In the genomic region with DNA sequence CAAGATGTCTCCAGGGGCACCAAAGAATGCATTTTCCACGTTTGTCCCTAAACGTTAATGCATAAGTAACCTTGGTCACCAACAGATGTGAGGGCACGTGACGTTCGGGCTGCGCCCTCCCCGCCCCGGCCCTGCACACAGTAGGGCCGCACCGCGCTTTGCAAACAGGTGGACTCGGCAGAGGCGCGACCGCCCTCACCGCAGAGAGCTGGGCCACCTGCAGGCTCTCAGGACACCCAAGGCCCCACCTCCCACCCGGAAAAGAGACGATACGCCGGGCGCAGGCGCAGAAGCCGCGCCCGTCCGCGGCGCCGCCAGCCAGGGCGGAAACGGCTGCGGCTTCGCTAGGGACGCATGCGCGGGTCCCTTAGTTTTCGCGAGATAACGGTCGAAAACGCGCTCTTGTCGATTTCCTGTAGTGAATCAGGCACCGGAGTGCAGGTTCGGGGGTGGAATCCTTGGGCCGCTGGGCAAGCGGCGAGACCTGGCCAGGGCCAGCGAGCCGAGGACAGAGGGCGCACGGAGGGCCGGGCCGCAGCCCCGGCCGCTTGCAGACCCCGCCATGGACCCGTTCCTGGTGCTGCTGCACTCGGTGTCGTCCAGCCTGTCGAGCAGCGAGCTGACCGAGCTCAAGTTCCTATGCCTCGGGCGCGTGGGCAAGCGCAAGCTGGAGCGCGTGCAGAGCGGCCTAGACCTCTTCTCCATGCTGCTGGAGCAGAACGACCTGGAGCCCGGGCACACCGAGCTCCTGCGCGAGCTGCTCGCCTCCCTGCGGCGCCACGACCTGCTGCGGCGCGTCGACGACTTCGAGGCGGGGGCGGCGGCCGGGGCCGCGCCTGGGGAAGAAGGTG, we compare ENCODE assay signal across 1 cellular context.
A peak's percentile ranks its signal among the peaks of the same experiment; 100 is the strongest.
TF ChIP-seq lines count a peak whose summit lies in the region.

A gene with protein sequence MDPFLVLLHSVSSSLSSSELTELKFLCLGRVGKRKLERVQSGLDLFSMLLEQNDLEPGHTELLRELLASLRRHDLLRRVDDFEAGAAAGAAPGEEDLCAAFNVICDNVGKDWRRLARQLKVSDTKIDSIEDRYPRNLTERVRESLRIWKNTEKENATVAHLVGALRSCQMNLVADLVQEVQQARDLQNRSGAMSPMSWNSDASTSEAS (plus strand): TSS at position 399 of the 851 bp plus-strand sequence. CDS start 164 bp downstream, at position 563.

TF ChIP-seq in HepG2, 621 proteins besides CTCF, POLR2A, EP300 and RAD21 (continued from another document and continues in another):
- TF ChIP-seq, protein P1, sequence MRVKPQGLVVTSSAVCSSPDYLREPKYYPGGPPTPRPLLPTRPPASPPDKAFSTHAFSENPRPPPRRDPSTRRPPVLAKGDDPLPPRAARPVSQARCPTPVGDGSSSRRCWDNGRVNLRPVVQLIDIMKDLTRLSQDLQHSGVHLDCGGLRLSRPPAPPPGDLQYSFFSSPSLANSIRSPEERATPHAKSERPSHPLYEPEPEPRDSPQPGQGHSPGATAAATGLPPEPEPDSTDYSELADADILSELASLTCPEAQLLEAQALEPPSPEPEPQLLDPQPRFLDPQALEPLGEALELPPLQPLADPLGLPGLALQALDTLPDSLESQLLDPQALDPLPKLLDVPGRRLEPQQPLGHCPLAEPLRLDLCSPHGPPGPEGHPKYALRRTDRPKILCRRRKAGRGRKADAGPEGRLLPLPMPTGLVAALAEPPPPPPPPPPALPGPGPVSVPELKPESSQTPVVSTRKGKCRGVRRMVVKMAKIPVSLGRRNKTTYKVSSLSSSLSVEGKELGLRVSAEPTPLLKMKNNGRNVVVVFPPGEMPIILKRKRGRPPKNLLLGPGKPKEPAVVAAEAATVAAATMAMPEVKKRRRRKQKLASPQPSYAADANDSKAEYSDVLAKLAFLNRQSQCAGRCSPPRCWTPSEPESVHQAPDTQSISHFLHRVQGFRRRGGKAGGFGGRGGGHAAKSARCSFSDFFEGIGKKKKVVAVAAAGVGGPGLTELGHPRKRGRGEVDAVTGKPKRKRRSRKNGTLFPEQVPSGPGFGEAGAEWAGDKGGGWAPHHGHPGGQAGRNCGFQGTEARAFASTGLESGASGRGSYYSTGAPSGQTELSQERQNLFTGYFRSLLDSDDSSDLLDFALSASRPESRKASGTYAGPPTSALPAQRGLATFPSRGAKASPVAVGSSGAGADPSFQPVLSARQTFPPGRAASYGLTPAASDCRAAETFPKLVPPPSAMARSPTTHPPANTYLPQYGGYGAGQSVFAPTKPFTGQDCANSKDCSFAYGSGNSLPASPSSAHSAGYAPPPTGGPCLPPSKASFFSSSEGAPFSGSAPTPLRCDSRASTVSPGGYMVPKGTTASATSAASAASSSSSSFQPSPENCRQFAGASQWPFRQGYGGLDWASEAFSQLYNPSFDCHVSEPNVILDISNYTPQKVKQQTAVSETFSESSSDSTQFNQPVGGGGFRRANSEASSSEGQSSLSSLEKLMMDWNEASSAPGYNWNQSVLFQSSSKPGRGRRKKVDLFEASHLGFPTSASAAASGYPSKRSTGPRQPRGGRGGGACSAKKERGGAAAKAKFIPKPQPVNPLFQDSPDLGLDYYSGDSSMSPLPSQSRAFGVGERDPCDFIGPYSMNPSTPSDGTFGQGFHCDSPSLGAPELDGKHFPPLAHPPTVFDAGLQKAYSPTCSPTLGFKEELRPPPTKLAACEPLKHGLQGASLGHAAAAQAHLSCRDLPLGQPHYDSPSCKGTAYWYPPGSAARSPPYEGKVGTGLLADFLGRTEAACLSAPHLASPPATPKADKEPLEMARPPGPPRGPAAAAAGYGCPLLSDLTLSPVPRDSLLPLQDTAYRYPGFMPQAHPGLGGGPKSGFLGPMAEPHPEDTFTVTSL (CRISPR knock-in tag; IDR thresholded peaks at IDR 0.05; ENCODE audit: borderline replicate concordance) = no peak
- TF ChIP-seq SSRP1 (CRISPR knock-in tag; IDR thresholded peaks at IDR 0.05) = no peak
- TF ChIP-seq EED (CRISPR knock-in tag; IDR thresholded peaks at IDR 0.05) = no peak
- no peak for TF ChIP-seq GTF2F1 (IDR thresholded peaks at IDR 0.05; ENCODE audit: low read length)
- no peak for TF ChIP-seq SYNCRIP (IDR thresholded peaks at IDR 0.05; ENCODE audit: insufficient read depth, low read depth, low read length)
- TF ChIP-seq ZFP37 (CRISPR knock-in tag; IDR thresholded peaks at IDR 0.05; ENCODE audit: borderline replicate concordance) = no peak; the same call in 1 of the 2 replicates
- TF ChIP-seq, protein P2, sequence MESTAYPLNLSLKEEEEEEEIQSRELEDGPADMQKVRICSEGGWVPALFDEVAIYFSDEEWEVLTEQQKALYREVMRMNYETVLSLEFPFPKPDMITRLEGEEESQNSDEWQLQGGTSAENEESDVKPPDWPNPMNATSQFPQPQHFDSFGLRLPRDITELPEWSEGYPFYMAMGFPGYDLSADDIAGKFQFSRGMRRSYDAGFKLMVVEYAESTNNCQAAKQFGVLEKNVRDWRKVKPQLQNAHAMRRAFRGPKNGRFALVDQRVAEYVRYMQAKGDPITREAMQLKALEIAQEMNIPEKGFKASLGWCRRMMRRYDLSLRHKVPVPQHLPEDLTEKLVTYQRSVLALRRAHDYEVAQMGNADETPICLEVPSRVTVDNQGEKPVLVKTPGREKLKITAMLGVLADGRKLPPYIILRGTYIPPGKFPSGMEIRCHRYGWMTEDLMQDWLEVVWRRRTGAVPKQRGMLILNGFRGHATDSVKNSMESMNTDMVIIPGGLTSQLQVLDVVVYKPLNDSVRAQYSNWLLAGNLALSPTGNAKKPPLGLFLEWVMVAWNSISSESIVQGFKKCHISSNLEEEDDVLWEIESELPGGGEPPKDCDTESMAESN (CRISPR knock-in tag; conservative IDR thresholded peaks at IDR 0.05) = no peak; the same call in 1 of the 2 replicates
- no peak for TF ChIP-seq RBAK (CRISPR knock-in tag; IDR thresholded peaks at IDR 0.05)
- TF ChIP-seq, protein P3, sequence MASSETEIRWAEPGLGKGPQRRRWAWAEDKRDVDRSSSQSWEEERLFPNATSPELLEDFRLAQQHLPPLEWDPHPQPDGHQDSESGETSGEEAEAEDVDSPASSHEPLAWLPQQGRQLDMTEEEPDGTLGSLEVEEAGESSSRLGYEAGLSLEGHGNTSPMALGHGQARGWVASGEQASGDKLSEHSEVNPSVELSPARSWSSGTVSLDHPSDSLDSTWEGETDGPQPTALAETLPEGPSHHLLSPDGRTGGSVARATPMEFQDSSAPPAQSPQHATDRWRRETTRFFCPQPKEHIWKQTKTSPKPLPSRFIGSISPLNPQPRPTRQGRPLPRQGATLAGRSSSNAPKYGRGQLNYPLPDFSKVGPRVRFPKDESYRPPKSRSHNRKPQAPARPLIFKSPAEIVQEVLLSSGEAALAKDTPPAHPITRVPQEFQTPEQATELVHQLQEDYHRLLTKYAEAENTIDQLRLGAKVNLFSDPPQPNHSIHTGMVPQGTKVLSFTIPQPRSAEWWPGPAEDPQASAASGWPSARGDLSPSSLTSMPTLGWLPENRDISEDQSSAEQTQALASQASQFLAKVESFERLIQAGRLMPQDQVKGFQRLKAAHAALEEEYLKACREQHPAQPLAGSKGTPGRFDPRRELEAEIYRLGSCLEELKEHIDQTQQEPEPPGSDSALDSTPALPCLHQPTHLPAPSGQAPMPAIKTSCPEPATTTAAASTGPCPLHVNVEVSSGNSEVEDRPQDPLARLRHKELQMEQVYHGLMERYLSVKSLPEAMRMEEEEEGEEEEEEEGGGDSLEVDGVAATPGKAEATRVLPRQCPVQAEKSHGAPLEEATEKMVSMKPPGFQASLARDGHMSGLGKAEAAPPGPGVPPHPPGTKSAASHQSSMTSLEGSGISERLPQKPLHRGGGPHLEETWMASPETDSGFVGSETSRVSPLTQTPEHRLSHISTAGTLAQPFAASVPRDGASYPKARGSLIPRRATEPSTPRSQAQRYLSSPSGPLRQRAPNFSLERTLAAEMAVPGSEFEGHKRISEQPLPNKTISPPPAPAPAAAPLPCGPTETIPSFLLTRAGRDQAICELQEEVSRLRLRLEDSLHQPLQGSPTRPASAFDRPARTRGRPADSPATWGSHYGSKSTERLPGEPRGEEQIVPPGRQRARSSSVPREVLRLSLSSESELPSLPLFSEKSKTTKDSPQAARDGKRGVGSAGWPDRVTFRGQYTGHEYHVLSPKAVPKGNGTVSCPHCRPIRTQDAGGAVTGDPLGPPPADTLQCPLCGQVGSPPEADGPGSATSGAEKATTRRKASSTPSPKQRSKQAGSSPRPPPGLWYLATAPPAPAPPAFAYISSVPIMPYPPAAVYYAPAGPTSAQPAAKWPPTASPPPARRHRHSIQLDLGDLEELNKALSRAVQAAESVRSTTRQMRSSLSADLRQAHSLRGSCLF (CRISPR knock-in tag; IDR thresholded peaks at IDR 0.05; ENCODE audit: borderline replicate concordance) = no peak
- TF ChIP-seq ZNF816 (CRISPR knock-in tag; IDR thresholded peaks at IDR 0.05; ENCODE audit: borderline replicate concordance) = 0 out of 2 replicates have a peak, but pooled peaks have one; percentile 58
- TF ChIP-seq, protein P4, sequence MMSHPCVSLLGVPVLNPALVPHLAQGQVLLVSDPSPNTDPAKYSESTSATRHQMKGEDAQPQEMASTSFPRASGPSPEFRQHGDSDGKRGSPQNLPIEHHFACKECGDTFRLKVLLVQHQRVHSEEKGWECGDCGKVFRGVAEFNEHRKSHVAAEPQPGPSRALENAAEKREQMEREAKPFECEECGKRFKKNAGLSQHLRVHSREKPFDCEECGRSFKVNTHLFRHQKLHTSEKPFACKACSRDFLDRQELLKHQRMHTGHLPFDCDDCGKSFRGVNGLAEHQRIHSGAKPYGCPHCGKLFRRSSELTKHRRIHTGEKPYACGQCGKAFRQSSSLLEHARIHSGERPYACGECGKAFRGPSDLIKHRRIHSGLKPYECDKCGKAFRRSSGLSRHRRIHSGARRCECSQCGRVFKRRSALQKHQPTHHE (CRISPR knock-in tag; IDR thresholded peaks at IDR 0.05; ENCODE audit: borderline replicate concordance) = 0 out of 2 replicates have a peak, but pooled peaks have one; percentile 58
- TF ChIP-seq, protein P5, sequence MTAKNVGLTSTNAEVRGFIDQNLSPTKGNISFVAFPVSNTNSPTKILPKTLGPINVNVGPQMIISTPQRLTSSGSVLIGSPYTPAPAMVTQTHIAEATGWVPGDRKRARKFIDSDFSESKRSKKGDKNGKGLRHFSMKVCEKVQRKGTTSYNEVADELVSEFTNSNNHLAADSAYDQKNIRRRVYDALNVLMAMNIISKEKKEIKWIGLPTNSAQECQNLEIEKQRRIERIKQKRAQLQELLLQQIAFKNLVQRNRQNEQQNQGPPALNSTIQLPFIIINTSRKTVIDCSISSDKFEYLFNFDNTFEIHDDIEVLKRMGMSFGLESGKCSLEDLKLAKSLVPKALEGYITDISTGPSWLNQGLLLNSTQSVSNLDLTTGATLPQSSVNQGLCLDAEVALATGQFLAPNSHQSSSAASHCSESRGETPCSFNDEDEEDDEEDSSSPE (CRISPR knock-in tag; IDR thresholded peaks at IDR 0.05) = peak; percentile 66; the same call in 1 of the 2 replicates
- TF ChIP-seq, protein P6, sequence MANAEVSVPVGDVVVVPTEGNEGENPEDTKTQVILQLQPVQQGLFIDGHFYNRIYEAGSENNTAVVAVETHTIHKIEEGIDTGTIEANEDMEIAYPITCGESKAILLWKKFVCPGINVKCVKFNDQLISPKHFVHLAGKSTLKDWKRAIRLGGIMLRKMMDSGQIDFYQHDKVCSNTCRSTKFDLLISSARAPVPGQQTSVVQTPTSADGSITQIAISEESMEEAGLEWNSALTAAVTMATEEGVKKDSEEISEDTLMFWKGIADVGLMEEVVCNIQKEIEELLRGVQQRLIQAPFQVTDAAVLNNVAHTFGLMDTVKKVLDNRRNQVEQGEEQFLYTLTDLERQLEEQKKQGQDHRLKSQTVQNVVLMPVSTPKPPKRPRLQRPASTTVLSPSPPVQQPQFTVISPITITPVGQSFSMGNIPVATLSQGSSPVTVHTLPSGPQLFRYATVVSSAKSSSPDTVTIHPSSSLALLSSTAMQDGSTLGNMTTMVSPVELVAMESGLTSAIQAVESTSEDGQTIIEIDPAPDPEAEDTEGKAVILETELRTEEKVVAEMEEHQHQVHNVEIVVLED (CRISPR knock-in tag; IDR thresholded peaks at IDR 0.05; ENCODE audit: borderline replicate concordance) = peak; percentile 85; the same call in 1 of the 2 replicates
- no peak for TF ChIP-seq JUND (CRISPR knock-in tag; IDR thresholded peaks at IDR 0.05)
- TF ChIP-seq ZNF484 (CRISPR knock-in tag; IDR thresholded peaks at IDR 0.05; ENCODE audit: borderline replicate concordance, low read depth) = no peak
- TF ChIP-seq MEIS2 (CRISPR knock-in tag; IDR thresholded peaks at IDR 0.05) = no peak; the same call in 1 of the 2 replicates
- TF ChIP-seq, protein P7, sequence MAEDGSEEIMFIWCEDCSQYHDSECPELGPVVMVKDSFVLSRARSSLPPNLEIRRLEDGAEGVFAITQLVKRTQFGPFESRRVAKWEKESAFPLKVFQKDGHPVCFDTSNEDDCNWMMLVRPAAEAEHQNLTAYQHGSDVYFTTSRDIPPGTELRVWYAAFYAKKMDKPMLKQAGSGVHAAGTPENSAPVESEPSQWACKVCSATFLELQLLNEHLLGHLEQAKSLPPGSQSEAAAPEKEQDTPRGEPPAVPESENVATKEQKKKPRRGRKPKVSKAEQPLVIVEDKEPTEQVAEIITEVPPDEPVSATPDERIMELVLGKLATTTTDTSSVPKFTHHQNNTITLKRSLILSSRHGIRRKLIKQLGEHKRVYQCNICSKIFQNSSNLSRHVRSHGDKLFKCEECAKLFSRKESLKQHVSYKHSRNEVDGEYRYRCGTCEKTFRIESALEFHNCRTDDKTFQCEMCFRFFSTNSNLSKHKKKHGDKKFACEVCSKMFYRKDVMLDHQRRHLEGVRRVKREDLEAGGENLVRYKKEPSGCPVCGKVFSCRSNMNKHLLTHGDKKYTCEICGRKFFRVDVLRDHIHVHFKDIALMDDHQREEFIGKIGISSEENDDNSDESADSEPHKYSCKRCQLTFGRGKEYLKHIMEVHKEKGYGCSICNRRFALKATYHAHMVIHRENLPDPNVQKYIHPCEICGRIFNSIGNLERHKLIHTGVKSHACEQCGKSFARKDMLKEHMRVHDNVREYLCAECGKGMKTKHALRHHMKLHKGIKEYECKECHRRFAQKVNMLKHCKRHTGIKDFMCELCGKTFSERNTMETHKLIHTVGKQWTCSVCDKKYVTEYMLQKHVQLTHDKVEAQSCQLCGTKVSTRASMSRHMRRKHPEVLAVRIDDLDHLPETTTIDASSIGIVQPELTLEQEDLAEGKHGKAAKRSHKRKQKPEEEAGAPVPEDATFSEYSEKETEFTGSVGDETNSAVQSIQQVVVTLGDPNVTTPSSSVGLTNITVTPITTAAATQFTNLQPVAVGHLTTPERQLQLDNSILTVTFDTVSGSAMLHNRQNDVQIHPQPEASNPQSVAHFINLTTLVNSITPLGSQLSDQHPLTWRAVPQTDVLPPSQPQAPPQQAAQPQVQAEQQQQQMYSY (CRISPR knock-in tag; IDR thresholded peaks at IDR 0.05) = 0 out of 2 replicates have a peak, but pooled peaks have one; percentile 15
- peak; percentile 82; the same call in 1 of the 2 replicates for TF ChIP-seq KLF12 (CRISPR knock-in tag; IDR thresholded peaks at IDR 0.05; ENCODE audit: borderline replicate concordance)
- no peak for TF ChIP-seq ZNF841 (CRISPR knock-in tag; IDR thresholded peaks at IDR 0.05; ENCODE audit: borderline replicate concordance)
- TF ChIP-seq, protein P8, sequence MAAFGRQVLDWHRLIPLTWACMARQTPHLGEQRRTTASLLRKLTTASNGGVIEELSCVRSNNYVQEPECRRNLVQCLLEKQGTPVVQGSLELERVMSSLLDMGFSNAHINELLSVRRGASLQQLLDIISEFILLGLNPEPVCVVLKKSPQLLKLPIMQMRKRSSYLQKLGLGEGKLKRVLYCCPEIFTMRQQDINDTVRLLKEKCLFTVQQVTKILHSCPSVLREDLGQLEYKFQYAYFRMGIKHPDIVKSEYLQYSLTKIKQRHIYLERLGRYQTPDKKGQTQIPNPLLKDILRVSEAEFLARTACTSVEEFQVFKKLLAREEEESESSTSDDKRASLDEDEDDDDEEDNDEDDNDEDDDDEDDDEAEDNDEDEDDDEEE (CRISPR knock-in tag; IDR thresholded peaks at IDR 0.05) = no peak
- TF ChIP-seq ZNF746 (CRISPR knock-in tag; IDR thresholded peaks at IDR 0.05) = no peak; the same call in 1 of the 2 replicates
- 0 out of 2 replicates have a peak, but pooled peaks have one; percentile 34 for TF ChIP-seq ZMAT3 (CRISPR knock-in tag; conservative IDR thresholded peaks at IDR 0.05)
- peak; percentile 44; the same call in 1 of the 2 replicates for TF ChIP-seq ZNF446 (CRISPR knock-in tag; IDR thresholded peaks at IDR 0.05)
